8 cellular contexts compared by ENCODE assay signal in genomic region chr19:37655689-37656491, GRCh38. TPM values are rescaled to one million over a fixed set of nuclear protein-coding genes. Genes with fewer than 3 reads are reported as not detected.
DNase-seq lines count a peak whose midpoint lies in the region; TF ChIP-seq lines count a peak whose summit lies in the region.

No MANE protein-coding gene starts in this region.

- peaks cover 2% of the 10 kb centered on the region; the same call in 1 of the 2 replicates for H3K27me3 Mint-ChIP-seq in HFFc6 (ENCODE audit: insufficient read depth)
- H3K27me3 Mint-ChIP-seq in MCF 10A (ENCODE audit: insufficient read depth, unreplicated experiment): no peaks in the 10 kb centered on the region

- H3K4me1 ChIP-seq in iPS-20b (ENCODE audit: insufficient read depth, low read length): no peaks in the 10 kb centered on the region

- peaks cover 30% of the 10 kb centered on the region for H3K36me3 Mint-ChIP-seq in HFFc6 (ENCODE audit: low read depth)
- peaks cover 5% of the 10 kb centered on the region for H3K36me3 Mint-ChIP-seq in MCF 10A (ENCODE audit: insufficient read depth, unreplicated experiment)

- H3K9ac ChIP-seq in iPS-20b (ENCODE audit: low read depth, low read length): peak overlapping the region; percentile 71; the same call in 1 of the 2 replicates

- no TSS peak for BruUV-seq in MCF 10A (replicated peaks; lab: Mats Ljungman, UMichigan)

- peak; percentile 49 for DNase-seq in GM04504 (ENCODE audit: low read depth)
- peak; percentile 60 for DNase-seq in HFFc6
- DNase-seq in NCI-H1436 treated with DMSO at 0.1 percent for 48 hours (lab: John Stamatoyannopoulos, UW): peak; percentile 69
- DNase-seq in UCSD-AML1 (lab: John Stamatoyannopoulos, UW; ENCODE audit: unreplicated experiment): peak; percentile 90
- DNase-seq in MCF 10A (ENCODE audit: unreplicated experiment): peak; percentile 87
- DNase-seq in NOMO-1 treated with dmso at 0.1 percent for 144 hours (lab: John Stamatoyannopoulos, UW; ENCODE audit: unreplicated experiment): no peak

- H3K27ac Mint-ChIP-seq in HFFc6: peak overlapping the region; percentile 93
- H3K27ac Mint-ChIP-seq in MCF 10A (ENCODE audit: low read depth, unreplicated experiment): peak overlapping the region; percentile 91

- no peaks in the 10 kb centered on the region for H3K36me3 ChIP-seq in iPS-20b (ENCODE audit: insufficient read depth, low read depth, low read length)

- H3K4me1 Mint-ChIP-seq in HFFc6 (ENCODE audit: low read depth): peaks cover 23% of the 10 kb centered on the region
- H3K4me1 Mint-ChIP-seq in MCF 10A (ENCODE audit: insufficient read depth, unreplicated experiment): peaks cover 9% of the 10 kb centered on the region

- POLR2A ChIA-PET in MCF 10A (lab: Yijun Ruan, JAX): interaction anchor here (0.8 to 3.8 kb wide), 7 partner anchors 10 to 285 kb away, joined by 3 to 70 read pairs (median 10); partner anchors contain the start of genes ZNF527, ZNF540, ZNF571 and ZNF573

- H3K27me3 ChIP-seq in iPS-20b (ENCODE audit: insufficient read depth, low read length): peaks cover 27% of the 10 kb centered on the region; the same call in 1 of the 2 replicates

- H3K9me3 Mint-ChIP-seq in HFFc6: peaks cover 44% of the 10 kb centered on the region
- H3K9me3 Mint-ChIP-seq in MCF 10A (ENCODE audit: unreplicated experiment): peaks cover 15% of the 10 kb centered on the region

- H3K27ac ChIP-seq in iPS-20b (ENCODE audit: low read length): no peak overlapping the region
- peak overlapping the region in 20 of 21 experiments; percentile 64 to 93 (median 84) for H3K27ac ChIP-seq in skin epidermis

- no peak for TF ChIP-seq CTCF in HFFc6 (IDR thresholded peaks at IDR 0.05)
- no peak for TF ChIP-seq CTCF in MCF 10A (IDR thresholded peaks at IDR 0.05; ENCODE audit: unreplicated experiment)

- intact Hi-C loops in MCF 10A (cut with micrococcal nuclease): loop anchor here (1.0 to 5.0 kb wide), 3 partner anchors 62 to 84 kb away; partner anchors contain the start of genes ZNF540, ZNF571 and ZNF607

- H3K9me3 ChIP-seq in iPS-20b (ENCODE audit: insufficient read depth, low read depth, low read length): peaks cover 6% of the 10 kb centered on the region

- CTCF ChIA-PET in MCF 10A (lab: Yijun Ruan, JAX): no interaction called here

- H3K4me3 Mint-ChIP-seq in HFFc6 (peak overlapping the region; percentile 87), MCF 10A (ENCODE audit: unreplicated experiment) (peak overlapping the region; percentile 89)

- peak overlapping the region; percentile 89 for H3K4me3 ChIP-seq in iPS-20b (ENCODE audit: low read length)
- H3K4me3 ChIP-seq in skin epidermis: peak overlapping the region; percentile 60 to 81 (median 68)

RNA-seq across cellular contexts. Expression of gene ZFP30, which starts 0.6 kb away (rescaled TPM):
- total RNA-seq in HFFc6 (2021; fragmentation: NEBNext Ultra II Directional; extraction: Animal tissue kit (Norgen Biotek cat#: 25700)): 1 to 10 TPM; 6.4 to 7.6 (median 6.9) TPM
- total RNA-seq in MCF 10A (2022): 8.1 and 12.2 TPM in 2 replicates
